18 cellular contexts compared by ENCODE assay signal in the genomic region with DNA sequence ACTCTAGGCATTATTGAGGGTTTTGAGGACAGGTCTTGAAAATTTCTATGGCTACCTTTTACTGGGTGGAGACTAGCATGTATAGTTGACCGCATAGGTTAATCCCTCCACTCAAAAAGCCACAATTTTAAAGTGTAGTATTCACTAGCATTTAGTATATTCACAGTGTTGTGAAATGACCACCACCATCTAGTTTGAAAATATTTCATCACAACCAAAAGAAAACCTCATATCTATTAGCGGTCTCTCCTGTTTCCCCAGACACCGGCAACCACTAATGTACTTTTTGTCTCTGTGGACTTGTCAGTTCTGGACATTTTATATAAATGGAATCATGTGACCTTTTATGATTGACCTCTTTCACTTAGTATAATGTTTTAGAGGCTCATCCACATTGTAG.
"Had no signal": no experiment of that assay in that cellular context is flagged by ENCODE, and none has a peak within 500 bp of the region (broad histone marks: within the 10 kb centered on the region; RNA-seq: fewer than 3 reads in every experiment).

No MANE protein-coding gene starts in this region.

- H3K27me3 Mint-ChIP-seq: activated naive CD4-positive, alpha-beta T cell treated with anti-CD3 and anti-CD28 coated beads, Interleukin-2, amount 50 U/mL, for 24 hours; activated T-cell treated with anti-CD3 and anti-CD28 coated beads, Interleukin-2, amount 50 U/mL, for 24 hours had no signal

- H3K36me3 ChIP-seq: tibial artery had no signal

- H3K9me3 Mint-ChIP-seq: activated naive CD4-positive, alpha-beta T cell treated with anti-CD3 and anti-CD28 coated beads, Interleukin-2, amount 50 U/mL, for 24 hours; activated T-cell treated with anti-CD3 and anti-CD28 coated beads, Interleukin-2, amount 50 U/mL, for 24 hours had no signal

- H3K9me3 ChIP-seq: body of pancreas, gastroesophageal sphincter, tibial artery had no signal

- H3K27ac ChIP-seq: body of pancreas, gastroesophageal sphincter, parathyroid adenoma, tibial artery had no signal

- H3K27ac Mint-ChIP-seq: activated T-cell treated with anti-CD3 and anti-CD28 coated beads, Interleukin-2, amount 50 U/mL, for 24 hours; T-helper 2 cell treated with Interferon-gamma antibody and Interleukin-4, amounts not matched to agents 5 μg/mL and 100 μg/mL, for 36 hours had no signal

- FAIRE-seq: colon, endometrium, urothelium cell line had no signal

- ATAC-seq: body of pancreas, gastroesophageal sphincter, left lobe of liver had no signal

- H3K27me3 ChIP-seq: body of pancreas, gastroesophageal sphincter, tibial artery had no signal

- H3K4me1 ChIP-seq: body of pancreas, gastroesophageal sphincter, parathyroid adenoma, tibial artery had no signal

- H3K4me3 ChIP-seq: body of pancreas, gastroesophageal sphincter, tibial artery had no signal

- DNase-seq: activated CD4-positive, alpha-beta T cell treated with anti-CD3 and anti-CD28 coated beads, Interleukin-2, amount 50 U/mL, for 1 hour; activated effector memory CD4-positive, alpha-beta T cell treated with Interleukin-2 at 50 U/mL for 16 hours; activated T-cell treated with anti-CD3 and anti-CD28 coated beads, Interleukin-2, amount 50 U/mL, for 24 hours; amygdala; body of pancreas; islet precursor cell; midbrain; stimulated activated CD4-positive, alpha-beta T cell treated with anti-CD3 and anti-CD28 coated beads, Interleukin-12 subunit alpha, Interleukin-12 subunit beta, amount 100 ng/mL, for 4 hours; stimulated activated CD4-positive, alpha-beta T cell treated with anti-CD3 and anti-CD28 coated beads, Interleukin-2, amount 100 ng/mL, for 24 hours; tibial artery had no signal

- H3K9ac ChIP-seq: parathyroid adenoma had no signal

- H3K4me3 Mint-ChIP-seq: activated naive CD4-positive, alpha-beta T cell treated with anti-CD3 and anti-CD28 coated beads, Interleukin-2, amount 50 U/mL, for 24 hours; activated T-cell treated with anti-CD3 and anti-CD28 coated beads, Interleukin-2, amount 50 U/mL, for 24 hours; T-helper 2 cell treated with Interferon-gamma antibody and Interleukin-4, amounts not matched to agents 5 μg/mL and 100 μg/mL, for 36 hours had no signal
